ENCODE assay signal across 16 cellular contexts in the genomic region with DNA sequence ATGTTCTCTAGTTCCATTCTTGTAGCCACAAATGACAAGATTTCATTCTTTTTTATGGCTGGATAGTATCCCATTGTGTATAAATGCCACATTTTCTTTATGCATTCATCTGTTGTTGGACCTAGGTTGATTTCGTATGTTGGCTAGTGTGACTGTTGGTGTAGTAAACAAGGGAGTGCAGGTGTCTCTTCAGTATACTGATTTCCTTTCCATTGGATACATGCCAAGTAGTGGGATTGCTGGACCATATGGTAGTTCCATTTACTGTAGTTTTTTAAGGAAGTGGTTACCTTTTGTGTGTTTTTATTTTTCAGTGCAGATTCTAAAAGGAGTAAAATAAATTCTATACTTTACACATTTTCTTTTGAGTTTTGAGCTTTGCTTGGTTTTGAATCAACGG. TPM values are rescaled to one million over a fixed set of nuclear protein-coding genes. Genes with fewer than 3 reads are reported as not detected.
A peak's percentile ranks its signal among the peaks of the same experiment; 100 is the strongest.
DNase-seq lines count a peak whose midpoint lies in the region; TF ChIP-seq lines count a peak whose summit lies in the region.
"Had no signal": no experiment of that assay in that cellular context is flagged by ENCODE, and none has a peak within 500 bp of the region (broad histone marks: within the 10 kb centered on the region; RNA-seq: fewer than 3 reads in every experiment).

No MANE protein-coding gene starts in this region.

- CTCF ChIA-PET in CD8-positive, alpha-beta memory T cell (lab: Charles Lee), result no interaction called here

- no peaks in the 10 kb centered on the region for H3K9me3 Mint-ChIP-seq in CD8-positive, alpha-beta memory T cell
- no peaks in the 10 kb centered on the region for H3K9me3 Mint-ChIP-seq in brain
- H3K9me3 Mint-ChIP-seq: stimulated activated naive B cell treated with anti-CD40 and anti-IgM and Interleukin-4, amounts not matched to agents 10 μg/mL and 1 μg/mL and 100 μg/mL, for 72 hours had no signal

- peaks cover 53% of the 10 kb centered on the region for H4K20me1 ChIP-seq in BLaER1

- H3K4me1 Mint-ChIP-seq in CD8-positive, alpha-beta memory T cell, result peaks cover 47 to 65% (median 63%) of the 10 kb centered on the region in 3 donors
- H3K4me1 Mint-ChIP-seq in brain, result peaks cover 54% of the 10 kb centered on the region

- H3K4me3 ChIP-seq in BLaER1 (no peak overlapping the region), vagina (no peak overlapping the region)
- H3K4me3 ChIP-seq in CD8-positive, alpha-beta memory T cell (ENCODE audit: low read length), result no peak overlapping the region
- H3K4me3 ChIP-seq: BLaER1 treated with 17β-estradiol and CSF1 and Interleukin-3, amounts not matched to agents 10 nM and 100 nM; sigmoid colon; SK-N-MC had no signal

- H3K4me2 ChIP-seq in BLaER1, result peak overlapping the region; percentile 36

- peak overlapping the region in 1 of 7 donors; percentile 20 for H3K4me3 Mint-ChIP-seq in CD8-positive, alpha-beta memory T cell
- H3K4me3 Mint-ChIP-seq in brain, result peak overlapping the region in 3 of 5 experiments; percentile 31 to 62 (median 40)
- H3K4me3 Mint-ChIP-seq: stimulated activated naive B cell treated with anti-CD40 and anti-IgM and Interleukin-4, amounts not matched to agents 10 μg/mL and 1 μg/mL and 100 μg/mL, for 72 hours had no signal

- H3K4me1 ChIP-seq in BLaER1 (peaks cover 51% of the 10 kb centered on the region), vagina (peaks cover 34% of the 10 kb centered on the region)
- H3K4me1 ChIP-seq in CD8-positive, alpha-beta memory T cell (ENCODE audit: insufficient read depth, low read length), result peaks cover 44% of the 10 kb centered on the region

- H3K9me3 ChIP-seq in BLaER1 (no peaks in the 10 kb centered on the region), vagina (no peaks in the 10 kb centered on the region)
- no peaks in the 10 kb centered on the region for H3K9me3 ChIP-seq in CD8-positive, alpha-beta memory T cell (ENCODE audit: low read length)
- H3K9me3 ChIP-seq: BLaER1 treated with 17β-estradiol and CSF1 and Interleukin-3, amounts not matched to agents 10 nM and 100 nM; neutrophil; sigmoid colon had no signal

- no peak overlapping the region for H3K9ac ChIP-seq in BLaER1

- peaks cover 94% of the 10 kb centered on the region for H3K36me3 ChIP-seq in BLaER1
- H3K36me3 ChIP-seq in CD8-positive, alpha-beta memory T cell (ENCODE audit: insufficient read depth, low read length), result peaks cover 57% of the 10 kb centered on the region
- peaks cover 0 to 57% of the 10 kb centered on the region in 2 donors for H3K36me3 ChIP-seq in vagina

- TF ChIP-seq CTCF in brain (conservative IDR thresholded peaks at IDR 0.05) (no peak), vagina (IDR thresholded peaks at IDR 0.05) (no peak)

- peaks cover 7 to 80% (median 21%) of the 10 kb centered on the region in 3 donors for H3K36me3 Mint-ChIP-seq in CD8-positive, alpha-beta memory T cell
- H3K36me3 Mint-ChIP-seq in brain, result peaks cover 79% of the 10 kb centered on the region

- TF ChIP-seq POLR2A in vagina (IDR thresholded peaks at IDR 0.05), result no peak

- DNase-seq in CD8-positive, alpha-beta memory T cell, result no peak
- peak; percentile 12 to 64 for DNase-seq in NCI-H524 (lab: John Stamatoyannopoulos, UW)
- DNase-seq in NCI-H146 (lab: John Stamatoyannopoulos, UW), result no peak
- no peak for DNase-seq in effector CD4-positive, alpha-beta T cell
- DNase-seq in vagina (ENCODE audit: extremely low spot score in 2 of 2), result no peak
- no peak for DNase-seq in SHP77 (lab: John Stamatoyannopoulos, UW)
- DNase-seq: GDM1; NCI-H1436 treated with DMSO at 0.1 percent for 48 hours; stimulated activated CD4-positive, alpha-beta T cell treated with anti-CD3 and anti-CD28 coated beads, Interleukin-4, amount 100 ng/mL, for 4 hours; stimulated activated naive B cell treated with anti-CD40 and anti-IgM and Interleukin-4, amounts not matched to agents 10 μg/mL and 1 μg/mL and 100 μg/mL, for 72 hours had no signal

- POLR2A ChIA-PET in CD8-positive, alpha-beta memory T cell (lab: Charles Lee), result no interaction called here

- H3K27me3 Mint-ChIP-seq in CD8-positive, alpha-beta memory T cell, result no peaks in the 10 kb centered on the region
- H3K27me3 Mint-ChIP-seq in brain, result peaks cover 3% of the 10 kb centered on the region
- H3K27me3 Mint-ChIP-seq: stimulated activated naive B cell treated with anti-CD40 and anti-IgM and Interleukin-4, amounts not matched to agents 10 μg/mL and 1 μg/mL and 100 μg/mL, for 72 hours had no signal

- H3K27ac ChIP-seq in BLaER1, result no peak overlapping the region
- H3K27ac ChIP-seq in CD8-positive, alpha-beta memory T cell (ENCODE audit: low read depth, low read length), result no peak overlapping the region
- no peak overlapping the region for H3K27ac ChIP-seq in vagina
- H3K27ac ChIP-seq: BLaER1 treated with 17β-estradiol and CSF1 and Interleukin-3, amounts not matched to agents 10 nM and 100 nM; neutrophil; sigmoid colon; SK-N-MC had no signal

- intact Hi-C loops in vagina (cut with DNase I), result no loop called here

- peak overlapping the region in 6 of 8 donors; percentile 0 to 93 (median 22) for H3K27ac Mint-ChIP-seq in CD8-positive, alpha-beta memory T cell
- peak overlapping the region in 4 of 5 experiments; percentile 24 to 59 (median 56) for H3K27ac Mint-ChIP-seq in brain
- H3K27ac Mint-ChIP-seq: stimulated activated naive B cell treated with anti-CD40 and anti-IgM and Interleukin-4, amounts not matched to agents 10 μg/mL and 1 μg/mL and 100 μg/mL, for 72 hours had no signal

- H3K27me3 ChIP-seq in BLaER1, result no peaks in the 10 kb centered on the region
- H3K27me3 ChIP-seq in CD8-positive, alpha-beta memory T cell (ENCODE audit: insufficient read depth, low read length, poor library complexity, severe bottlenecking), result no peaks in the 10 kb centered on the region
- H3K27me3 ChIP-seq in vagina, result no peaks in the 10 kb centered on the region
- H3K27me3 ChIP-seq: BLaER1 treated with 17β-estradiol and CSF1 and Interleukin-3, amounts not matched to agents 10 nM and 100 nM; neutrophil; sigmoid colon had no signal

RNA-seq across cellular contexts. Expression of a gene that starts 5.7 kb away (rescaled TPM):
- 100 to 1,000 TPM; 583 to 628 TPM for total RNA-seq in CD8-positive, alpha-beta memory T cell
- polyA plus RNA-seq in CD8-positive, alpha-beta memory T cell, result 396 TPM
- 495 TPM for polyA plus RNA-seq in brain (ENCODE audit: insufficient read depth, low read depth, low replicate concordance)
- total RNA-seq in vagina, result 119 TPM

RNA-seq across cellular contexts. Expression of a gene that starts 26.6 kb away (rescaled TPM):
- 100 to 1,000 TPM; 273 to 279 TPM for total RNA-seq in CD8-positive, alpha-beta memory T cell
- polyA plus RNA-seq in CD8-positive, alpha-beta memory T cell, result 14.4 TPM
- polyA plus RNA-seq in brain (ENCODE audit: insufficient read depth, low read depth, low replicate concordance), result not detected
- not detected for total RNA-seq in vagina
- total RNA-seq: sigmoid colon had no signal

RNA-seq across cellular contexts. Expression of a gene that starts 58.9 kb away (rescaled TPM):
- 1 to 10 TPM; 3.5 to 3.8 TPM for total RNA-seq in CD8-positive, alpha-beta memory T cell
- polyA plus RNA-seq in CD8-positive, alpha-beta memory T cell, result 1.1 TPM
- polyA plus RNA-seq in brain (ENCODE audit: insufficient read depth, low read depth, low replicate concordance), result 8.9 TPM
- 160 TPM for total RNA-seq in vagina

Comparison
In these comparisons a context has a peak if more than half of its experiments do, and no peak if none do; other contexts are left out.
1. DNase-seq: peak in NCI-H524 (2 of 2); none in CD8-positive, alpha-beta memory T cell (0 of 5), NCI-H146 (single experiment), effector CD4-positive, alpha-beta T cell (single experiment), vagina (0 of 2) and SHP77 (0 of 2).
2. RNA of a gene that starts 26.6 kb away (total RNA-seq): 273 to 279 TPM in CD8-positive, alpha-beta memory T cell; not detected in vagina (single experiment); every median in the first group is over 100 times any median in the second.
3. RNA of a gene that starts 58.9 kb away (total RNA-seq): 160 TPM in vagina (single experiment); 3.5 to 3.8 TPM in CD8-positive, alpha-beta memory T cell; every median in the first group is over 10 times any median in the second.